ENCODE assay signal across 20 cellular contexts in genomic region chr1:183744132-183744913, GRCh38.
A peak's percentile ranks its signal among the peaks of the same experiment; 100 is the strongest.
DNase-seq lines count a peak whose midpoint lies in the region; ATAC-seq, FAIRE-seq and TF ChIP-seq lines count a peak whose summit lies in the region.
"Had no signal": no experiment of that assay in that cellular context is flagged by ENCODE, and none has a peak within 500 bp of the region (broad histone marks: within the 10 kb centered on the region; RNA-seq: fewer than 3 reads in every experiment).

No MANE protein-coding gene starts in this region.

- H3K9me2 ChIP-seq in PC-9 (ENCODE audit: insufficient read depth): no peaks in the 10 kb centered on the region

- no peak overlapping the region for H4K8ac ChIP-seq in H1 (ENCODE audit: extremely low read depth, insufficient read depth, low read length)

- H3K23ac ChIP-seq in H1 (ENCODE audit: insufficient read length): no peak overlapping the region

- H3K36me3 ChIP-seq in HepG2 (replicated peaks in 1 of 2; ENCODE audit: control insufficient read depth in 1 of 2, insufficient read depth in 2 of 2, low read length in 2 of 2): peaks cover 0 to 1% of the 10 kb centered on the region in 2 experiments; a peak in 2 of 5 replicates
- no peaks in the 10 kb centered on the region for H3K36me3 ChIP-seq in right lobe of liver
- H3K36me3 ChIP-seq in PC-9 (ENCODE audit: low read depth): no peaks in the 10 kb centered on the region
- no peaks in the 10 kb centered on the region for H3K36me3 ChIP-seq in H1 (ENCODE audit: control insufficient read depth in 2 of 4, insufficient read depth in 4 of 4, low read length in 3 of 4)
- H3K36me3 ChIP-seq in upper lobe of right lung: no peaks in the 10 kb centered on the region
- H3K36me3 ChIP-seq: SJCRH30 had no signal

- H3K4ac ChIP-seq in H1 (replicated peaks; ENCODE audit: insufficient read length, low read depth, low read length): no peak overlapping the region

- no peak overlapping the region for H3K27ac ChIP-seq in HepG2 (ENCODE audit: extremely low read length, insufficient read depth, low read length)
- H3K27ac ChIP-seq in right lobe of liver: no peak overlapping the region
- no peak overlapping the region for H3K27ac ChIP-seq in PC-9
- H3K27ac ChIP-seq in H1 (ENCODE audit: low read depth, low read length): no peak overlapping the region
- no peak overlapping the region for H3K27ac ChIP-seq in upper lobe of right lung
- H3K27ac ChIP-seq: HL-60, SJCRH30 had no signal

- WGBS in HepG2 (ENCODE audit: low lambda C conversion rate): 85% methylated on average over 1 of the region's 1 CpG
- 82% methylated on average over 1 of the region's 1 CpG for WGBS in right lobe of liver (ENCODE audit: insufficient coverage, low coverage, low lambda C conversion rate, missing lambda C conversion rate)
- 84% methylated on average over 1 of the region's 1 CpG; no CpG with 5 or more reads in 1 of the 2 experiments for WGBS in H1 (ENCODE audit: extremely low coverage in 1 of 2, insufficient coverage in 1 of 2, insufficient read length in 1 of 2, insufficient replicate concordance in 2 of 2, low coverage in 1 of 2, low lambda C conversion rate in 2 of 2, missing lambda C conversion rate in 1 of 2), 2 experiments

- CTCF ChIA-PET in HepG2 (lab: Yijun Ruan, JAX; ENCODE audit: low intra/inter-chr PET ratio, low total read pairs) (no interaction called here), PC-9 (lab: Charles Lee) (no interaction called here), H1 (lab: Charles Lee; ENCODE audit: partially characterized antibody) (interaction anchor here (1.2 kb wide), 1 partner anchor 140 kb away, joined by 3 read pairs; no protein-coding TSS in a partner anchor)

- ATAC-seq in HepG2 (no peak), right lobe of liver (no peak), upper lobe of right lung (no peak)

- no peaks in the 10 kb centered on the region for H3K9me3 ChIP-seq in HepG2 (ENCODE audit: low read length)
- no peaks in the 10 kb centered on the region for H3K9me3 ChIP-seq in right lobe of liver
- H3K9me3 ChIP-seq in PC-9 (ENCODE audit: insufficient read depth, low read depth): no peaks in the 10 kb centered on the region
- no peaks in the 10 kb centered on the region for H3K9me3 ChIP-seq in H1 (ENCODE audit: insufficient read depth in 2 of 2, low read depth in 1 of 2, low read length in 1 of 2)
- no peaks in the 10 kb centered on the region for H3K9me3 ChIP-seq in upper lobe of right lung
- H3K9me3 ChIP-seq: SJCRH30 had no signal

- H3K27me3 ChIP-seq in HepG2 (ENCODE audit: control insufficient read depth in 1 of 2, insufficient read depth in 2 of 2, low read length in 2 of 2) (no peaks in the 10 kb centered on the region), right lobe of liver (no peaks in the 10 kb centered on the region), PC-9 (ENCODE audit: insufficient read depth, low read depth) (no peaks in the 10 kb centered on the region), H1 (replicated peaks in 1 of 4; ENCODE audit: control insufficient read depth in 3 of 4, extremely low read depth in 1 of 4, insufficient read depth in 3 of 4, low read length in 3 of 4) (no peaks in the 10 kb centered on the region), upper lobe of right lung (no peaks in the 10 kb centered on the region)
- H3K27me3 ChIP-seq: SJCRH30 had no signal

- no peak overlapping the region for H3K56ac ChIP-seq in H1 (replicated peaks; ENCODE audit: insufficient read length, low read depth, low read length)

- no peaks in the 10 kb centered on the region for H3K4me1 ChIP-seq in HepG2 (ENCODE audit: insufficient read depth, low read length)
- H3K4me1 ChIP-seq in right lobe of liver: no peaks in the 10 kb centered on the region
- no peaks in the 10 kb centered on the region for H3K4me1 ChIP-seq in PC-9 (replicated peaks; ENCODE audit: insufficient read depth)
- peaks cover 0 to 7% (median 1%) of the 10 kb centered on the region in 4 experiments; a peak in 3 of 7 replicates for H3K4me1 ChIP-seq in H1 (replicated peaks in 1 of 4; ENCODE audit: control insufficient read depth in 3 of 4, insufficient read depth in 4 of 4, low read length in 3 of 4)
- peaks cover 4% of the 10 kb centered on the region for H3K4me1 ChIP-seq in upper lobe of right lung
- H3K4me1 ChIP-seq: SJCRH30 had no signal

- H4K20me1 ChIP-seq in HepG2 (ENCODE audit: insufficient read depth, low read length) (no peaks in the 10 kb centered on the region), PC-9 (ENCODE audit: insufficient read depth) (no peaks in the 10 kb centered on the region), H1 (replicated peaks in 1 of 2; ENCODE audit: control insufficient read depth in 1 of 2, insufficient read depth in 2 of 2, low read length in 2 of 2) (no peaks in the 10 kb centered on the region)

- H3K79me1 ChIP-seq in H1 (ENCODE audit: low read depth, low read length): no peaks in the 10 kb centered on the region

- H3K4me2 ChIP-seq in HepG2 (ENCODE audit: low read depth, low read length): no peak overlapping the region
- no peak overlapping the region for H3K4me2 ChIP-seq in PC-9
- H3K4me2 ChIP-seq in H1 (ENCODE audit: insufficient read depth in 1 of 2, low read depth in 2 of 2, low read length in 2 of 2): peak overlapping the region in 1 of 2 experiments; percentile 16; a peak in 1 of 4 replicates

- no TSS peak for BruUV-seq in HepG2 (replicated peaks; lab: Mats Ljungman, UMichigan)
- no TSS peak for BruUV-seq in PC-9 (replicated peaks; lab: Mats Ljungman, UMichigan)

- H2BK20ac ChIP-seq in H1 (ENCODE audit: low read length): no peak overlapping the region

- no peak for TF ChIP-seq POLR2A in HepG2 (IDR thresholded peaks at IDR 0.05; ENCODE audit: insufficient read depth in 1 of 2, low read depth in 2 of 2, low read length in 2 of 2)
- TF ChIP-seq POLR2A in right lobe of liver (IDR thresholded peaks at IDR 0.05): no peak
- no peak for TF ChIP-seq POLR2A in H1 (IDR thresholded peaks at IDR 0.05; ENCODE audit: control extremely low read depth in 1 of 2, low read depth in 2 of 2, low read length in 2 of 2)

- H3K79me2 ChIP-seq in HepG2 (ENCODE audit: insufficient read depth, low read length) (no peaks in the 10 kb centered on the region), PC-9 (ENCODE audit: low read depth) (no peaks in the 10 kb centered on the region), H1 (ENCODE audit: control insufficient read depth in 1 of 2, insufficient read depth in 2 of 2, low read length in 2 of 2) (no peaks in the 10 kb centered on the region)

- H2AK5ac ChIP-seq in H1 (ENCODE audit: low read depth, low read length): no peak overlapping the region

- intact Hi-C loops in HepG2 (cut with micrococcal nuclease; ENCODE audit: unreplicated experiment): no loop called here
- intact Hi-C loops in right lobe of liver (cut with DNase I): no loop called here
- intact Hi-C loops in PC-9 (cut with micrococcal nuclease; ENCODE audit: unreplicated experiment): no loop called here
- intact Hi-C loops in upper lobe of right lung (cut with DNase I): no loop called here

- no peak overlapping the region for H2BK12ac ChIP-seq in H1 (ENCODE audit: low read depth, low read length)

- H2BK120ac ChIP-seq in H1 (replicated peaks; ENCODE audit: low read depth, low read length): no peak overlapping the region

- H2AFZ ChIP-seq in HepG2 (ENCODE audit: low read length) (no peak overlapping the region), PC-9 (peak overlapping the region; percentile 13; the same call in 1 of the 2 replicates), H1 (ENCODE audit: low read length) (no peak overlapping the region)

- H3F3A ChIP-seq in PC-9 (ENCODE audit: insufficient read depth, low read depth): no peaks in the 10 kb centered on the region

- H3K9ac ChIP-seq in HepG2 (ENCODE audit: insufficient read depth, low read depth, low read length) (no peak overlapping the region), H1 (replicated peaks in 1 of 4; ENCODE audit: extremely low read depth in 1 of 4, low read depth in 3 of 4, low read length in 3 of 4) (no peak overlapping the region)

- H4K5ac ChIP-seq in H1 (ENCODE audit: insufficient read length, low read depth, low read length): no peak overlapping the region

- no peak overlapping the region for H2BK15ac ChIP-seq in H1 (ENCODE audit: low read length)

- H3K23me2 ChIP-seq in H1 (ENCODE audit: low read depth, low read length): no peaks in the 10 kb centered on the region

- TF ChIP-seq CTCF in HepG2 (CRISPR knock-in tag; IDR thresholded peaks at IDR 0.05) (no peak), right lobe of liver (IDR thresholded peaks at IDR 0.05) (no peak), PC-9 (conservative IDR thresholded peaks at IDR 0.05) (no peak), H1 (IDR thresholded peaks at IDR 0.05; ENCODE audit: control extremely low read depth in 1 of 3, insufficient read depth in 1 of 3, low read depth in 1 of 3, low read length in 3 of 3) (no peak), upper lobe of right lung (IDR thresholded peaks at IDR 0.05) (no peak)

- no peak overlapping the region for H3K4me3 ChIP-seq in HepG2 (replicated peaks in 1 of 3; ENCODE audit: insufficient read depth in 1 of 3, low read depth in 2 of 3, low read length in 3 of 3)
- no peak overlapping the region for H3K4me3 ChIP-seq in right lobe of liver
- no peak overlapping the region for H3K4me3 ChIP-seq in PC-9
- no peak overlapping the region for H3K4me3 ChIP-seq in H1 (ENCODE audit: extremely low read depth in 1 of 4, insufficient read depth in 2 of 4, low read depth in 3 of 4, low read length in 4 of 4)
- no peak overlapping the region for H3K4me3 ChIP-seq in upper lobe of right lung
- H3K4me3 ChIP-seq: SJCRH30 had no signal

- TF ChIP-seq RAD21 in HepG2 (CRISPR knock-in tag; IDR thresholded peaks at IDR 0.05): no peak
- TF ChIP-seq RAD21 in H1 (IDR thresholded peaks at IDR 0.05 in 1 of 2, conservative IDR thresholded peaks at IDR 0.05 in 1 of 2; ENCODE audit: low read depth in 2 of 2, low read length in 2 of 2): no peak

- DNase-seq in HepG2 (ENCODE audit: low spot score) (no peak), right lobe of liver (no peak), PC-9 (no peak), H1 (ENCODE audit: low read depth in 1 of 2, low spot score in 2 of 2) (no peak), upper lobe of right lung (no peak), amygdala (lab: John Stamatoyannopoulos, UW) (no peak)
- DNase-seq in effector CD4-positive, alpha-beta T cell: no peak
- DNase-seq: CD4-positive, alpha-beta memory T cell; COR-L47; GOT3; HCEC 1CT; KBM-7; MV-4-11; NCI-H1105; NCI-H1436 treated with DMSO at 0.1 percent for 48 hours; NCI-H187 treated with DMSO at 0.1 percent for 48 hours; NCI-H524 treated with DMSO at 0.1 percent for 48 hours; NCI-H774; SJCRH30 had no signal

- H3K14ac ChIP-seq in H1 (ENCODE audit: insufficient read length): no peak overlapping the region

- no peak overlapping the region for H3K18ac ChIP-seq in H1 (ENCODE audit: extremely low read depth, low read length)

- H4K91ac ChIP-seq in H1 (replicated peaks; ENCODE audit: insufficient read length, low read length): no peak overlapping the region

- TF ChIP-seq EP300 in HepG2 (IDR thresholded peaks at IDR 0.05; ENCODE audit: low read depth in 2 of 2, low read length in 2 of 2) (no peak), HepG2 (CRISPR knock-in tag; IDR thresholded peaks at IDR 0.05; ENCODE audit: borderline replicate concordance) (no peak), H1 (IDR thresholded peaks at IDR 0.05; ENCODE audit: borderline replicate concordance in 1 of 2, low read depth in 2 of 2, low read length in 2 of 2) (no peak)

- POLR2A ChIA-PET in HepG2 (lab: Yijun Ruan, JAX): no interaction called here
- POLR2A ChIA-PET in PC-9 (lab: Charles Lee; ENCODE audit: unreplicated experiment): no interaction called here
- POLR2A ChIA-PET in H1 (lab: Charles Lee; ENCODE audit: partially characterized antibody): no interaction called here

- FAIRE-seq in HepG2 (lab: Jason Lieb, UNC) (no peak), H1 (lab: Jason Lieb, UNC) (no peak)

- no peak overlapping the region for H2BK5ac ChIP-seq in H1 (ENCODE audit: low read depth, low read length)

- in situ Hi-C loops in HepG2 (cut with HindIII; ENCODE audit: extremely low pct_ligation_motif_present, low pct_unique_long_range_greater_than_20kb): no loop called here

Comparison
In these comparisons a context has a peak if more than half of its experiments do, and no peak if none do; other contexts are left out.
1. Of the 41 proteins assayed by ChIP-seq in both HepG2 and H1: peak only in HepG2: MAFK; only in H1: CEBPB; in both: none; in neither: 39.